19 cellular contexts compared by ENCODE assay signal in the genomic region with DNA sequence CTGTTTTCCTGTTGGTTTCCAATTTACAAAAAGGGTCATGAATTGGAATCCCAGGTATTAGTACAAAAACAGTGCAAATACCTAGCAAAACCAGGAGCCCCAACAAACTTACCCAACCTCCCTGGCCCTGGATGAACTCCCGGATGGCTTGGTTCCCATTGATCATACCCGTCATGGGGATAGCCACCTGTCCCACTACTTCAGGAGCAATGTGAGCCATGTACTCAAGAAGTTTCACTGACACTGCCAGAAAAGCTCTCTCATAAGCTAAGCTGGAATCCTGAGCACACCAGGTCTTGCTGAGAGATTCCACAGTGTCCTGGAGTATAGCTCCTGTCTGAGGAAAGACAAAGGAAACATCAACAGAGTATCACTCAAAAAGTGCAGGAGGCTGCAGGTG. TPM values are rescaled to one million over a fixed set of nuclear protein-coding genes. Genes with fewer than 3 reads are reported as not detected.
DNase-seq lines count a peak whose midpoint lies in the region; ATAC-seq, FAIRE-seq and TF ChIP-seq lines count a peak whose summit lies in the region.
"Had no signal": no experiment of that assay in that cellular context is flagged by ENCODE, and none has a peak within 500 bp of the region (broad histone marks: within the 10 kb centered on the region; RNA-seq: fewer than 3 reads in every experiment).

No MANE protein-coding gene starts in this region.

- H3K27me3 ChIP-seq in GM12878 (replicated peaks in 1 of 2; ENCODE audit: control insufficient read depth in 2 of 2, insufficient read depth in 2 of 2, low read length in 1 of 2) (no peaks in the 10 kb centered on the region), neural progenitor cell (no peaks in the 10 kb centered on the region), thyroid gland (no peaks in the 10 kb centered on the region)
- H3K27me3 ChIP-seq: BLaER1 had no signal

- H3K79me2 ChIP-seq in GM12878 (ENCODE audit: control insufficient read depth, insufficient read depth, low read length) = no peaks in the 10 kb centered on the region
- H3K79me2 ChIP-seq in neural progenitor cell (ENCODE audit: low read depth) = no peaks in the 10 kb centered on the region

- WGBS in GM12878 (ENCODE audit: insufficient coverage, insufficient replicate concordance, low lambda C conversion rate, missing lambda C conversion rate) = 97% methylated on average over 2 of the region's 2 CpGs
- 55 to 56% methylated on average over 2 of the region's 2 CpGs for WGBS in thyroid gland, 2 donors

- TF ChIP-seq EP300 in GM12878 (IDR thresholded peaks at IDR 0.05; ENCODE audit: borderline replicate concordance in 1 of 2, control insufficient read depth in 1 of 2, low read depth in 2 of 2, low read length in 2 of 2) = no peak

- H3K4me3 ChIP-seq in GM12878 = no peak overlapping the region
- H3K4me3 ChIP-seq in neural progenitor cell = no peak overlapping the region
- H3K4me3 ChIP-seq in thyroid gland (replicated peaks in 1 of 3) = no peak overlapping the region
- H3K4me3 ChIP-seq: BLaER1, PC-9 had no signal

- H3K4me3 Mint-ChIP-seq in activated CD4-positive, alpha-beta T cell treated with anti-CD3 and anti-CD28 coated beads, Interleukin-2, amount 10 ng/mL, durations not matched to agents 7 days and 5 days = no peak overlapping the region
- H3K4me3 Mint-ChIP-seq in activated CD4-positive, alpha-beta T cell treated with anti-CD3 and anti-CD28 coated beads for 36 hours = no peak overlapping the region
- no peak overlapping the region for H3K4me3 Mint-ChIP-seq in neural progenitor cell

- no peak for TF ChIP-seq RAD21 in GM12878 (IDR thresholded peaks at IDR 0.05; ENCODE audit: insufficient read depth, low read depth, low read length)

- H3K27ac ChIP-seq in GM12878 (ENCODE audit: control insufficient read depth, insufficient read depth) (peak overlapping the region; percentile 40), neural progenitor cell (no peak overlapping the region), thyroid gland (peak overlapping the region in 1 of 3 donors; percentile 80)
- H3K27ac ChIP-seq: BLaER1, PC-9 had no signal

- no peaks in the 10 kb centered on the region for H4K20me1 ChIP-seq in GM12878 (ENCODE audit: control insufficient read depth, insufficient read depth)
- H4K20me1 ChIP-seq in neural progenitor cell (ENCODE audit: low read depth) = no peaks in the 10 kb centered on the region
- H4K20me1 ChIP-seq: BLaER1 had no signal

- H3K9me3 ChIP-seq in GM12878 (replicated peaks; ENCODE audit: control insufficient read depth, insufficient read depth, low read length) = no peaks in the 10 kb centered on the region
- no peaks in the 10 kb centered on the region for H3K9me3 ChIP-seq in neural progenitor cell (ENCODE audit: low read depth)
- no peaks in the 10 kb centered on the region for H3K9me3 ChIP-seq in thyroid gland

- H3K4me1 ChIP-seq in GM12878 (ENCODE audit: control insufficient read depth, insufficient read depth, low read length) (peaks cover 28% of the 10 kb centered on the region), neural progenitor cell (peaks cover 14% of the 10 kb centered on the region), thyroid gland (peaks cover 10 to 12% of the 10 kb centered on the region in 2 donors)

- TF ChIP-seq CTCF in GM12878 (IDR thresholded peaks at IDR 0.05 in 2 of 3, conservative IDR thresholded peaks at IDR 0.05 in 1 of 3; ENCODE audit: control insufficient read depth in 2 of 3, extremely low read depth in 1 of 3, insufficient read depth in 1 of 3, low read depth in 3 of 3, low read length in 3 of 3) (no peak), neural progenitor cell (IDR thresholded peaks at IDR 0.05) (no peak), thyroid gland (IDR thresholded peaks at IDR 0.05) (no peak)

- RAD21 ChIA-PET in GM12878 (lab: Charles Lee; ENCODE audit: unreplicated experiment) = interaction anchor here (0.8 to 9.7 kb wide), 10 partner anchors 8 to 80 kb away, joined by 3 to 189 read pairs (median 7); a partner anchor contains a TSS

- in situ Hi-C loops in GM12878 (cut with MboI) = no loop called here

- BruUV-seq in GM12878 (replicated peaks; lab: Mats Ljungman, UMichigan) = no TSS peak

- peaks cover 16% of the 10 kb centered on the region for H3K36me3 Mint-ChIP-seq in activated CD4-positive, alpha-beta T cell treated with anti-CD3 and anti-CD28 coated beads, Interleukin-2, amount 10 ng/mL, durations not matched to agents 7 days and 5 days (ENCODE audit: low read depth)
- no peaks in the 10 kb centered on the region for H3K36me3 Mint-ChIP-seq in activated CD4-positive, alpha-beta T cell treated with anti-CD3 and anti-CD28 coated beads for 36 hours (ENCODE audit: low read depth)
- no peaks in the 10 kb centered on the region for H3K36me3 Mint-ChIP-seq in neural progenitor cell

- H3K27me3 Mint-ChIP-seq in activated CD4-positive, alpha-beta T cell treated with anti-CD3 and anti-CD28 coated beads, Interleukin-2, amount 10 ng/mL, durations not matched to agents 7 days and 5 days = no peaks in the 10 kb centered on the region
- H3K27me3 Mint-ChIP-seq in activated CD4-positive, alpha-beta T cell treated with anti-CD3 and anti-CD28 coated beads for 36 hours = no peaks in the 10 kb centered on the region
- H3K27me3 Mint-ChIP-seq in neural progenitor cell (ENCODE audit: insufficient read depth, low read depth) = no peaks in the 10 kb centered on the region

- TF ChIP-seq POLR2A in GM12878 (IDR thresholded peaks at IDR 0.05; ENCODE audit: low read depth, low read length) (no peak), thyroid gland (IDR thresholded peaks at IDR 0.05) (no peak)

- intact Hi-C loops in activated CD4-positive, alpha-beta T cell treated with anti-CD3 and anti-CD28 coated beads for 36 hours (cut with DNase I, micrococcal nuclease) = no loop called here
- intact Hi-C loops in GM12878 (cut with micrococcal nuclease; ENCODE audit: unreplicated experiment) = no loop called here
- intact Hi-C loops in thyroid gland (cut with DNase I) = no loop called here

- CTCF ChIA-PET in activated CD4-positive, alpha-beta T cell treated with anti-CD3 and anti-CD28 coated beads, Interleukin-2, amount 10 ng/mL, durations not matched to agents 7 days and 5 days (lab: Charles Lee) = interaction anchor here (1.7 to 2.9 kb wide), 4 partner anchors 9 to 50 kb away, joined by 5 to 10 read pairs (median 6); no protein-coding TSS in a partner anchor
- CTCF ChIA-PET in activated CD4-positive, alpha-beta T cell treated with anti-CD3 and anti-CD28 coated beads for 36 hours (lab: Charles Lee) = interaction anchor here (0.8 to 1.6 kb wide), 3 partner anchors 12 to 45 kb away, joined by 3 to 5 read pairs (median 4); no protein-coding TSS in a partner anchor
- CTCF ChIA-PET in GM12878 (lab: Yijun Ruan, JAX) = interaction anchor here (0.6 to 6.9 kb wide), 11 partner anchors 9 to 47 kb away, joined by 3 to 56 read pairs (median 4); a partner anchor contains a TSS

- ATAC-seq in activated CD4-positive, alpha-beta T cell treated with anti-CD3 and anti-CD28 coated beads for 36 hours = no peak
- ATAC-seq in GM12878 = no peak
- ATAC-seq in HG03135 (IDR thresholded peaks at IDR 0.05; ENCODE audit: unreplicated experiment) = no peak

- H3F3A ChIP-seq in neural progenitor cell (ENCODE audit: low read depth) = peaks cover 8% of the 10 kb centered on the region

- no peak for FAIRE-seq in GM12878 (lab: Jason Lieb, UNC)
- FAIRE-seq: GM18507 had no signal

- H3K4me1 Mint-ChIP-seq in activated CD4-positive, alpha-beta T cell treated with anti-CD3 and anti-CD28 coated beads, Interleukin-2, amount 10 ng/mL, durations not matched to agents 7 days and 5 days = peaks cover 42% of the 10 kb centered on the region
- H3K4me1 Mint-ChIP-seq in activated CD4-positive, alpha-beta T cell treated with anti-CD3 and anti-CD28 coated beads for 36 hours = peaks cover 24% of the 10 kb centered on the region
- no peaks in the 10 kb centered on the region for H3K4me1 Mint-ChIP-seq in neural progenitor cell

- H3K9ac ChIP-seq in GM12878 (ENCODE audit: control insufficient read depth, insufficient read depth, low read length) (peak overlapping the region; percentile 40; the same call in 1 of the 2 replicates), neural progenitor cell (no peak overlapping the region)
- H3K9ac ChIP-seq: BLaER1 had no signal

- POLR2A ChIA-PET in activated CD4-positive, alpha-beta T cell treated with anti-CD3 and anti-CD28 coated beads, Interleukin-2, amount 10 ng/mL, durations not matched to agents 7 days and 5 days (lab: Charles Lee) = no interaction called here
- POLR2A ChIA-PET in activated CD4-positive, alpha-beta T cell treated with anti-CD3 and anti-CD28 coated beads for 36 hours (lab: Charles Lee) = no interaction called here
- POLR2A ChIA-PET in GM12878 (lab: Charles Lee) = interaction anchor here (1.3 to 10.4 kb wide), 7 partner anchors 8 to 47 kb away, joined by 4 to 111 read pairs (median 9); a partner anchor contains a TSS

- no peak for DNase-seq in activated CD4-positive, alpha-beta T cell treated with anti-CD3 and anti-CD28 coated beads, Interleukin-2, amount 10 ng/mL, durations not matched to agents 7 days and 5 days
- DNase-seq in activated CD4-positive, alpha-beta T cell treated with anti-CD3 and anti-CD28 coated beads for 36 hours = no peak
- no peak for DNase-seq in GM12878 (ENCODE audit: low read depth, low spot score)
- no peak for DNase-seq in neural progenitor cell (ENCODE audit: low spot score)
- DNase-seq in thyroid gland = peak; percentile 8 to 44
- DNase-seq in activated naive CD4-positive, alpha-beta T cell (lab: John Stamatoyannopoulos, UW) = no peak
- DNase-seq in NCI-H69 (lab: John Stamatoyannopoulos, UW) = no peak
- DNase-seq: 8988T, DMS153, H7, NCI-H1048, NCI-H146, NCI-H226, NCI-H526 treated with DMSO at 0.1 percent for 48 hours, PC-9 had no signal

- H3K4me2 ChIP-seq in GM12878 (ENCODE audit: control insufficient read depth, insufficient read depth) (no peak overlapping the region), neural progenitor cell (no peak overlapping the region)
- H3K4me2 ChIP-seq: PC-9 had no signal

- SMC1A ChIA-PET in GM12878 (lab: Charles Lee; ENCODE audit: uncharacterized antibody, unreplicated experiment) = interaction anchor here (1.1 to 15.2 kb wide), 8 partner anchors 8 to 65 kb away, joined by 3 to 396 read pairs (median 10); a partner anchor contains a TSS

- peaks cover 5% of the 10 kb centered on the region for H3K9me3 Mint-ChIP-seq in activated CD4-positive, alpha-beta T cell treated with anti-CD3 and anti-CD28 coated beads, Interleukin-2, amount 10 ng/mL, durations not matched to agents 7 days and 5 days
- no peaks in the 10 kb centered on the region for H3K9me3 Mint-ChIP-seq in activated CD4-positive, alpha-beta T cell treated with anti-CD3 and anti-CD28 coated beads for 36 hours (ENCODE audit: low read depth)
- H3K9me3 Mint-ChIP-seq in neural progenitor cell = no peaks in the 10 kb centered on the region

- peak overlapping the region; percentile 66 for H3K27ac Mint-ChIP-seq in activated CD4-positive, alpha-beta T cell treated with anti-CD3 and anti-CD28 coated beads, Interleukin-2, amount 10 ng/mL, durations not matched to agents 7 days and 5 days
- no peak overlapping the region for H3K27ac Mint-ChIP-seq in activated CD4-positive, alpha-beta T cell treated with anti-CD3 and anti-CD28 coated beads for 36 hours
- no peak overlapping the region for H3K27ac Mint-ChIP-seq in neural progenitor cell

- H3K36me3 ChIP-seq in GM12878 (ENCODE audit: control insufficient read depth in 2 of 2, insufficient read depth in 2 of 2, low read length in 1 of 2) (no peaks in the 10 kb centered on the region), neural progenitor cell (no peaks in the 10 kb centered on the region), thyroid gland (no peaks in the 10 kb centered on the region)
- H3K36me3 ChIP-seq: BLaER1 had no signal

- H2AFZ ChIP-seq in GM12878 (ENCODE audit: control insufficient read depth, low read depth, low read length) = peak overlapping the region; percentile 86
- H2AFZ ChIP-seq in neural progenitor cell (replicated peaks) = peak overlapping the region; percentile 97

RNA-seq across cellular contexts. Expression of a gene that starts 5.7 kb away (rescaled TPM):
- total RNA-seq in activated CD4-positive, alpha-beta T cell treated with anti-CD3 and anti-CD28 coated beads, Interleukin-2, amount 10 ng/mL, durations not matched to agents 7 days and 5 days = 1 to 10 TPM in 1 of 2 experiments, under 1 TPM in 1; 0.98 to 1.1 TPM
- 1 to 10 TPM; 1.1 to 1.3 TPM for total RNA-seq in activated CD4-positive, alpha-beta T cell treated with anti-CD3 and anti-CD28 coated beads for 36 hours
- total RNA-seq in GM12878 (2013; cell fraction: nucleolus; rRNA removed) = 6.2 and 13.1 TPM in 2 replicates
- total RNA-seq in GM12878 (2014; rRNA removed) = 0.76 and 1.2 TPM in 2 replicates
- 0.67 and 1.1 TPM in 2 replicates for total RNA-seq in GM12878 (2014; rRNA removed; fragmentation: Illumina TruSeq; extraction: Trizol)
- total RNA-seq in GM12878 (2021) = 0.43 and 0.87 TPM in 2 replicates
- polyA plus RNA-seq in GM12878 (2011; ENCODE audit: low read depth) = 0.30 TPM
- 1.1 and 1.4 TPM in 2 replicates for polyA plus RNA-seq in GM12878 (2011; rRNA removed)
- polyA plus RNA-seq in GM12878 (2011; cell fraction: cytosol; rRNA removed) = 0.24 and 0.28 TPM in 2 replicates
- 1.6 and 2.0 TPM in 2 replicates for polyA plus RNA-seq in GM12878 (2011; cell fraction: nucleus; rRNA removed)
- polyA plus RNA-seq in GM12878 (2012) = 0.18 and 0.46 TPM in 2 replicates
- 0.51 and 0.62 TPM in 2 replicates for polyA plus RNA-seq in GM12878 (2014; fragmentation: Illumina TruSeq; extraction: Trizol)
- polyA plus RNA-seq in GM12878 (2014; fragmentation: Nextera tagmentation; extraction: Ambion mirVana) = under 1 TPM; 0.42 to 0.56 TPM
- 0.61 and 0.74 TPM in 2 replicates for polyA plus RNA-seq in GM12878 (2014; rRNA removed)
- polyA plus RNA-seq in GM12878 (2016; fragmentation: Nextera tagmentation; extraction: Ambion mirVana) = under 1 TPM; 0.48 to 0.57 TPM
- 0.95 and 1.9 TPM in 2 replicates for polyA minus RNA-seq in GM12878 (2011; rRNA and poly(A)+ RNA removed)
- polyA minus RNA-seq in GM12878 (2011; cell fraction: cytosol; rRNA and poly(A)+ RNA removed) = 0.27 and 0.83 TPM in 2 replicates
- polyA minus RNA-seq in GM12878 (2011; cell fraction: nucleus; rRNA and poly(A)+ RNA removed) = 1.2 and 2.0 TPM in 2 replicates
- total RNA-seq in neural progenitor cell (ENCODE audit: low replicate concordance) = 0.04 and 0.31 TPM in 2 replicates
- total RNA-seq in thyroid gland = under 1 TPM; 0.13 to 0.89 (median 0.50) TPM
- total RNA-seq: H7, M059J had no signal

RNA-seq across cellular contexts. Expression of a gene that starts 10.1 kb away (rescaled TPM):
- 10 to 100 TPM; 62.8 to 74.6 TPM for total RNA-seq in activated CD4-positive, alpha-beta T cell treated with anti-CD3 and anti-CD28 coated beads, Interleukin-2, amount 10 ng/mL, durations not matched to agents 7 days and 5 days
- 10 to 100 TPM; 42.4 to 52.6 TPM for total RNA-seq in activated CD4-positive, alpha-beta T cell treated with anti-CD3 and anti-CD28 coated beads for 36 hours
- 139 and 163 TPM in 2 replicates for total RNA-seq in GM12878 (2013; cell fraction: nucleolus; rRNA removed)
- total RNA-seq in GM12878 (2014; rRNA removed) (43.3 and 55.3 TPM in 2 replicates), GM12878 (2014; rRNA removed; fragmentation: Illumina TruSeq; extraction: Trizol) (62.1 and 66.0 TPM in 2 replicates), GM12878 (2021) (39.5 and 46.6 TPM in 2 replicates), neural progenitor cell (ENCODE audit: low replicate concordance) (not detected in 2 replicates), thyroid gland (1 to 10 TPM in 2 of 4 donors, under 1 TPM in 1, not detected in 1; 0.89 to 6.2 (median 2.6) TPM)
- 16.1 TPM for polyA plus RNA-seq in GM12878 (2011; ENCODE audit: low read depth)
- polyA plus RNA-seq in GM12878 (2011; rRNA removed) (29.6 and 45.0 TPM in 2 replicates), GM12878 (2014; fragmentation: Illumina TruSeq; extraction: Trizol) (65.1 and 89.6 TPM in 2 replicates), GM12878 (2014; fragmentation: Nextera tagmentation; extraction: Ambion mirVana) (10 to 100 TPM; 30.3 to 32.3 TPM), GM12878 (2014; rRNA removed) (21.1 and 22.8 TPM in 2 replicates), GM12878 (2016; fragmentation: Nextera tagmentation; extraction: Ambion mirVana) (10 to 100 TPM; 47.0 to 49.6 TPM)
- 8.7 and 12.8 TPM in 2 replicates for polyA plus RNA-seq in GM12878 (2011; cell fraction: cytosol; rRNA removed)
- 36.0 and 36.3 TPM in 2 replicates for polyA plus RNA-seq in GM12878 (2011; cell fraction: nucleus; rRNA removed)
- polyA plus RNA-seq in GM12878 (2012) = 28.2 and 29.1 TPM in 2 replicates
- polyA minus RNA-seq in GM12878 (2011; rRNA and poly(A)+ RNA removed) = 22.6 and 44.8 TPM in 2 replicates
- polyA minus RNA-seq in GM12878 (2011; cell fraction: cytosol; rRNA and poly(A)+ RNA removed) = 9.9 and 18.0 TPM in 2 replicates
- polyA minus RNA-seq in GM12878 (2011; cell fraction: nucleus; rRNA and poly(A)+ RNA removed) = 34.8 and 53.2 TPM in 2 replicates
- total RNA-seq: H7 had no signal

RNA-seq across cellular contexts. Expression of a gene that starts 22.9 kb away (rescaled TPM):
- 10 to 100 TPM; 39.4 to 41.9 TPM for total RNA-seq in activated CD4-positive, alpha-beta T cell treated with anti-CD3 and anti-CD28 coated beads, Interleukin-2, amount 10 ng/mL, durations not matched to agents 7 days and 5 days
- 10 to 100 TPM; 27.7 to 39.2 TPM for total RNA-seq in activated CD4-positive, alpha-beta T cell treated with anti-CD3 and anti-CD28 coated beads for 36 hours
- 148 and 154 TPM in 2 replicates for total RNA-seq in GM12878 (2013; cell fraction: nucleolus; rRNA removed)
- total RNA-seq in GM12878 (2014; rRNA removed) = 33.5 and 37.3 TPM in 2 replicates
- total RNA-seq in GM12878 (2014; rRNA removed; fragmentation: Illumina TruSeq; extraction: Trizol) = 29.3 and 29.7 TPM in 2 replicates
- total RNA-seq in GM12878 (2021) = 23.8 and 30.7 TPM in 2 replicates
- 22.7 TPM for polyA plus RNA-seq in GM12878 (2011; ENCODE audit: low read depth)
- 61.0 and 77.0 TPM in 2 replicates for polyA plus RNA-seq in GM12878 (2011; rRNA removed)
- 39.0 and 42.6 TPM in 2 replicates for polyA plus RNA-seq in GM12878 (2011; cell fraction: cytosol; rRNA removed)
- polyA plus RNA-seq in GM12878 (2011; cell fraction: nucleus; rRNA removed) = 122 and 127 TPM in 2 replicates
- polyA plus RNA-seq in GM12878 (2012) = 23.5 and 25.9 TPM in 2 replicates
- 36.7 and 44.0 TPM in 2 replicates for polyA plus RNA-seq in GM12878 (2014; fragmentation: Illumina TruSeq; extraction: Trizol)
- polyA plus RNA-seq in GM12878 (2014; fragmentation: Nextera tagmentation; extraction: Ambion mirVana) = 10 to 100 TPM; 27.2 to 29.0 TPM
- polyA plus RNA-seq in GM12878 (2014; rRNA removed) = 31.2 and 40.7 TPM in 2 replicates
- polyA plus RNA-seq in GM12878 (2016; fragmentation: Nextera tagmentation; extraction: Ambion mirVana) = 10 to 100 TPM; 32.6 to 38.1 TPM
- 40.2 and 49.7 TPM in 2 replicates for polyA minus RNA-seq in GM12878 (2011; rRNA and poly(A)+ RNA removed)
- polyA minus RNA-seq in GM12878 (2011; cell fraction: cytosol; rRNA and poly(A)+ RNA removed) = 14.0 and 22.0 TPM in 2 replicates
- polyA minus RNA-seq in GM12878 (2011; cell fraction: nucleus; rRNA and poly(A)+ RNA removed) = 26.4 and 37.2 TPM in 2 replicates
- total RNA-seq in neural progenitor cell (ENCODE audit: low replicate concordance) = 13.1 and 27.7 TPM in 2 replicates
- total RNA-seq in thyroid gland = 10 to 100 TPM in 3 of 4 donors, 1 to 10 TPM in 1; 9.7 to 14.8 (median 14.0) TPM

RNA-seq across cellular contexts. Expression of a gene that starts 23.5 kb away (rescaled TPM):
- 10 to 100 TPM; 16.2 to 19.4 TPM for total RNA-seq in activated CD4-positive, alpha-beta T cell treated with anti-CD3 and anti-CD28 coated beads, Interleukin-2, amount 10 ng/mL, durations not matched to agents 7 days and 5 days
- 10 to 100 TPM; 18.2 to 21.8 TPM for total RNA-seq in activated CD4-positive, alpha-beta T cell treated with anti-CD3 and anti-CD28 coated beads for 36 hours
- total RNA-seq in GM12878 (2013; cell fraction: nucleolus; rRNA removed) = 4.6 and 5.2 TPM in 2 replicates
- total RNA-seq in GM12878 (2014; rRNA removed) (13.5 and 13.8 TPM in 2 replicates), GM12878 (2014; rRNA removed; fragmentation: Illumina TruSeq; extraction: Trizol) (11.9 and 12.8 TPM in 2 replicates), GM12878 (2021) (13.6 and 14.3 TPM in 2 replicates), neural progenitor cell (ENCODE audit: low replicate concordance) (8.0 and 11.9 TPM in 2 replicates), thyroid gland (1 to 10 TPM; 3.2 to 5.0 (median 4.1) TPM)
- 4.5 TPM for polyA plus RNA-seq in GM12878 (2011; ENCODE audit: low read depth)
- polyA plus RNA-seq in GM12878 (2011; rRNA removed) (5.5 and 7.4 TPM in 2 replicates), GM12878 (2014; fragmentation: Illumina TruSeq; extraction: Trizol) (13.3 and 15.6 TPM in 2 replicates), GM12878 (2014; fragmentation: Nextera tagmentation; extraction: Ambion mirVana) (1 to 10 TPM; 5.4 to 7.4 TPM), GM12878 (2014; rRNA removed) (10.3 and 13.0 TPM in 2 replicates), GM12878 (2016; fragmentation: Nextera tagmentation; extraction: Ambion mirVana) (10 to 100 TPM; 16.5 to 18.3 TPM)
- polyA plus RNA-seq in GM12878 (2011; cell fraction: cytosol; rRNA removed) = 9.8 and 10.6 TPM in 2 replicates
- 4.3 and 6.0 TPM in 2 replicates for polyA plus RNA-seq in GM12878 (2011; cell fraction: nucleus; rRNA removed)
- 6.1 and 6.2 TPM in 2 replicates for polyA plus RNA-seq in GM12878 (2012)
- polyA minus RNA-seq in GM12878 (2011; rRNA and poly(A)+ RNA removed) = 6.8 and 10.5 TPM in 2 replicates
- 5.6 and 7.2 TPM in 2 replicates for polyA minus RNA-seq in GM12878 (2011; cell fraction: cytosol; rRNA and poly(A)+ RNA removed)
- 2.3 and 5.5 TPM in 2 replicates for polyA minus RNA-seq in GM12878 (2011; cell fraction: nucleus; rRNA and poly(A)+ RNA removed)

RNA-seq across cellular contexts. Expression of a gene that starts 47.5 kb away (rescaled TPM):
- total RNA-seq in activated CD4-positive, alpha-beta T cell treated with anti-CD3 and anti-CD28 coated beads, Interleukin-2, amount 10 ng/mL, durations not matched to agents 7 days and 5 days = 100 to 1,000 TPM in 1 of 2 experiments, 10 to 100 TPM in 1; 88.5 to 106 TPM
- total RNA-seq in activated CD4-positive, alpha-beta T cell treated with anti-CD3 and anti-CD28 coated beads for 36 hours = 10 to 100 TPM; 42.2 to 50.3 TPM
- total RNA-seq in GM12878 (2013; cell fraction: nucleolus; rRNA removed) = 23.1 and 25.9 TPM in 2 replicates
- total RNA-seq in GM12878 (2014; rRNA removed) = 14.3 and 16.1 TPM in 2 replicates
- total RNA-seq in GM12878 (2014; rRNA removed; fragmentation: Illumina TruSeq; extraction: Trizol) = 10.4 and 11.6 TPM in 2 replicates
- total RNA-seq in GM12878 (2021) = 26.5 and 28.0 TPM in 2 replicates
- polyA plus RNA-seq in GM12878 (2011; ENCODE audit: low read depth) = 7.9 TPM
- 26.9 and 33.9 TPM in 2 replicates for polyA plus RNA-seq in GM12878 (2011; rRNA removed)
- polyA plus RNA-seq in GM12878 (2011; cell fraction: cytosol; rRNA removed) = 31.9 and 32.8 TPM in 2 replicates
- polyA plus RNA-seq in GM12878 (2011; cell fraction: nucleus; rRNA removed) = 34.9 and 47.6 TPM in 2 replicates
- 8.5 and 11.6 TPM in 2 replicates for polyA plus RNA-seq in GM12878 (2012)
- 17.5 and 26.6 TPM in 2 replicates for polyA plus RNA-seq in GM12878 (2014; fragmentation: Illumina TruSeq; extraction: Trizol)
- 1 to 10 TPM; 4.2 to 4.5 TPM for polyA plus RNA-seq in GM12878 (2014; fragmentation: Nextera tagmentation; extraction: Ambion mirVana)
- polyA plus RNA-seq in GM12878 (2014; rRNA removed) = 12.5 and 13.4 TPM in 2 replicates
- polyA plus RNA-seq in GM12878 (2016; fragmentation: Nextera tagmentation; extraction: Ambion mirVana) = 1 to 10 TPM; 4.8 to 6.1 TPM
- 113 and 122 TPM in 2 replicates for polyA minus RNA-seq in GM12878 (2011; rRNA and poly(A)+ RNA removed)
- 35.3 and 36.7 TPM in 2 replicates for polyA minus RNA-seq in GM12878 (2011; cell fraction: cytosol; rRNA and poly(A)+ RNA removed)
- 24.9 and 29.2 TPM in 2 replicates for polyA minus RNA-seq in GM12878 (2011; cell fraction: nucleus; rRNA and poly(A)+ RNA removed)
- total RNA-seq in neural progenitor cell (ENCODE audit: low replicate concordance) = 37.1 and 41.3 TPM in 2 replicates
- total RNA-seq in thyroid gland = 100 to 1,000 TPM in 1 of 4 donors, 10 to 100 TPM in 3; 65.8 to 102 (median 84.7) TPM

Comparison
In these comparisons a context has a peak if more than half of its experiments do, and no peak if none do; other contexts are left out.
1. DNase-seq: peak in thyroid gland (2 of 2); none in activated CD4-positive, alpha-beta T cell treated with anti-CD3 and anti-CD28 coated beads, Interleukin-2, amount 10 ng/mL, durations not matched to agents 7 days and 5 days (single experiment), activated CD4-positive, alpha-beta T cell treated with anti-CD3 and anti-CD28 coated beads for 36 hours (single experiment), GM12878 (single experiment), neural progenitor cell (single experiment), activated naive CD4-positive, alpha-beta T cell (0 of 4) and NCI-H69 (single experiment).
2. RNA of a gene that starts 10.1 kb away (total RNA-seq): 62.8 to 74.6 TPM in activated CD4-positive, alpha-beta T cell treated with anti-CD3 and anti-CD28 coated beads, Interleukin-2, amount 10 ng/mL, durations not matched to agents 7 days and 5 days, 42.4 to 52.6 TPM in activated CD4-positive, alpha-beta T cell treated with anti-CD3 and anti-CD28 coated beads for 36 hours and 39.5 to 163 TPM in GM12878; 0.89 to 6.2 TPM in thyroid gland and not detected in neural progenitor cell; every median in the first group is over 4 times any median in the second.